Comparison of ENCODE assay signal across 8 cellular contexts in the genomic region with DNA sequence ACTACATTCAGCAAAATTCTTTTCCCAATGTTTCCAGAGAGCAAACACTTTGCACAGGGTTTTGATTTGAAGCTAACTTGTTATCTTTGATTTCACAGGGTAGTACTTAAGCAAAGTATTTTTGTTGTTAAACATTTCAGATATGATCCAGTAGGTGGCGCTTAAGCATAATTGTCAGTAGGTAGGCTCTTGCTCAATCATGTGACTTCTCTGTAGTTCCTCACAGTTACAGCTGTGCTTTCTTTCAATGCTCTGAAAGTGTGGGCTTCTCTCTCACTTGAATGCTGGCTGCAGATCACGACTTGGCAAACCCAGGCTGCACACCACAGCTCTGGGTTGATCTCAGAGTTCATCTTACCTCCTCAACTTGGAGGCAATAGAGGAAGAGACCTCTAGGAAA.
A peak's percentile ranks its signal among the peaks of the same experiment; 100 is the strongest.
DNase-seq lines count a peak whose midpoint lies in the region; ATAC-seq and FAIRE-seq lines count a peak whose summit lies in the region.

No MANE protein-coding gene starts in this region.

- H3K9me3 Mint-ChIP-seq in immature natural killer cell, result no peaks in the 10 kb centered on the region
- no peaks in the 10 kb centered on the region for H3K9me3 Mint-ChIP-seq in activated CD8-positive, alpha-beta T cell treated with anti-CD3 and anti-CD28 coated beads, Interleukin-2, amount 10 ng/mL, durations not matched to agents 7 days and 5 days (ENCODE audit: insufficient read depth)

- H3K27me3 Mint-ChIP-seq in immature natural killer cell (ENCODE audit: low read depth in 3 of 3), result peaks cover 0 to 3% (median 2%) of the 10 kb centered on the region in 3 donors
- no peaks in the 10 kb centered on the region for H3K27me3 Mint-ChIP-seq in activated CD8-positive, alpha-beta T cell treated with anti-CD3 and anti-CD28 coated beads, Interleukin-2, amount 10 ng/mL, durations not matched to agents 7 days and 5 days (ENCODE audit: low read depth)

- H3K36me3 Mint-ChIP-seq in immature natural killer cell, result no peaks in the 10 kb centered on the region
- H3K36me3 Mint-ChIP-seq in activated CD8-positive, alpha-beta T cell treated with anti-CD3 and anti-CD28 coated beads, Interleukin-2, amount 10 ng/mL, durations not matched to agents 7 days and 5 days (ENCODE audit: low read depth), result no peaks in the 10 kb centered on the region

- H3K27ac Mint-ChIP-seq in immature natural killer cell, result no peak overlapping the region
- H3K27ac Mint-ChIP-seq in activated CD8-positive, alpha-beta T cell treated with anti-CD3 and anti-CD28 coated beads, Interleukin-2, amount 10 ng/mL, durations not matched to agents 7 days and 5 days, result no peak overlapping the region

- DNase-seq in SHP77 (lab: John Stamatoyannopoulos, UW) (peak; percentile 28 to 42), SHP77 treated with DMSO at 0.1 percent for 48 hours (lab: John Stamatoyannopoulos, UW) (no peak), RCC 7860 (ENCODE audit: low spot score) (peak; percentile 34), immature natural killer cell (peak; percentile 5 to 34 (median 9)), NCI-H1092 treated with DMSO at 0.1 percent for 48 hours (lab: John Stamatoyannopoulos, UW) (no peak), KG1 (lab: John Stamatoyannopoulos, UW) (no peak)
- no peak for DNase-seq in activated CD8-positive, alpha-beta T cell treated with anti-CD3 and anti-CD28 coated beads, Interleukin-2, amount 10 ng/mL, durations not matched to agents 7 days and 5 days

- FAIRE-seq in RCC 7860 (lab: Jason Lieb, UNC), result peak; percentile 14

- H3K4me1 Mint-ChIP-seq in immature natural killer cell, result peaks cover 0 to 3% of the 10 kb centered on the region in 2 donors
- peaks cover 2% of the 10 kb centered on the region for H3K4me1 Mint-ChIP-seq in activated CD8-positive, alpha-beta T cell treated with anti-CD3 and anti-CD28 coated beads, Interleukin-2, amount 10 ng/mL, durations not matched to agents 7 days and 5 days (ENCODE audit: low read depth)

- CTCF ChIA-PET in activated CD8-positive, alpha-beta T cell treated with anti-CD3 and anti-CD28 coated beads, Interleukin-2, amount 10 ng/mL, durations not matched to agents 7 days and 5 days (lab: Charles Lee), result interaction anchor here (1.2 kb wide), 1 partner anchor 458 kb away, joined by 3 read pairs; no protein-coding TSS in a partner anchor

- POLR2A ChIA-PET in activated CD8-positive, alpha-beta T cell treated with anti-CD3 and anti-CD28 coated beads, Interleukin-2, amount 10 ng/mL, durations not matched to agents 7 days and 5 days (lab: Charles Lee), result no interaction called here

- peak; percentile 91 for ATAC-seq in HG03025 (IDR thresholded peaks at IDR 0.05; ENCODE audit: low FRiP score, unreplicated experiment)
- ATAC-seq in activated CD8-positive, alpha-beta T cell treated with anti-CD3 and anti-CD28 coated beads, Interleukin-2, amount 10 ng/mL, durations not matched to agents 7 days and 5 days, result no peak

- no peak overlapping the region for H3K4me3 Mint-ChIP-seq in immature natural killer cell
- H3K4me3 Mint-ChIP-seq in activated CD8-positive, alpha-beta T cell treated with anti-CD3 and anti-CD28 coated beads, Interleukin-2, amount 10 ng/mL, durations not matched to agents 7 days and 5 days, result no peak overlapping the region

Comparison
In these comparisons a context has a peak if more than half of its experiments do, and no peak if none do; other contexts are left out.
1. DNase-seq: peak in SHP77 (2 of 2), RCC 7860 (single experiment) and immature natural killer cell (3 of 3); none in SHP77 treated with DMSO at 0.1 percent for 48 hours (single experiment), activated CD8-positive, alpha-beta T cell treated with anti-CD3 and anti-CD28 coated beads, Interleukin-2, amount 10 ng/mL, durations not matched to agents 7 days and 5 days (single experiment), NCI-H1092 treated with DMSO at 0.1 percent for 48 hours (single experiment) and KG1 (single experiment).